ENCODE assay signal across 15 cellular contexts in genomic region chr7:2012044-2012900, GRCh38.
DNase-seq lines count a peak whose midpoint lies in the region; ATAC-seq and TF ChIP-seq lines count a peak whose summit lies in the region.
"Had no signal": no experiment of that assay in that cellular context is flagged by ENCODE, and none has a peak within 500 bp of the region (broad histone marks: within the 10 kb centered on the region; RNA-seq: fewer than 3 reads in every experiment).

No MANE protein-coding gene starts in this region.

- H3K4me1 ChIP-seq in left lung (no peaks in the 10 kb centered on the region), spleen (peaks cover 0 to 22% (median 9%) of the 10 kb centered on the region in 6 donors)

- H3K9me3 ChIP-seq in left lung, result no peaks in the 10 kb centered on the region
- no peaks in the 10 kb centered on the region for H3K9me3 ChIP-seq in spleen

- no peak overlapping the region for H3K27ac ChIP-seq in left lung
- no peak overlapping the region for H3K27ac ChIP-seq in spleen
- H3K27ac ChIP-seq: 22Rv1 had no signal

- H3K27ac Mint-ChIP-seq in WTC11 (peak overlapping the region; percentile 84), immature natural killer cell (no peak overlapping the region), type B pancreatic cell (no peak overlapping the region)
- H3K27ac Mint-ChIP-seq: activated CD8-positive, alpha-beta memory T cell treated with anti-CD3 and anti-CD28 coated beads, Interleukin-2, amount 10 ng/mL, durations not matched to agents 7 days and 5 days had no signal

- DNase-seq in DMS 273 (lab: John Stamatoyannopoulos, UW; ENCODE audit: unreplicated experiment), result peak; percentile 78
- DNase-seq in DMS 273 treated with DMSO at 0.1 percent for 48 hours (lab: John Stamatoyannopoulos, UW), result no peak
- no peak for DNase-seq in WTC11 (ENCODE audit: low spot score)
- peak; percentile 16 to 77 for DNase-seq in left lung
- peak; percentile 66 for DNase-seq in spleen
- no peak for DNase-seq in immature natural killer cell
- DNase-seq in type B pancreatic cell (ENCODE audit: extremely low spot score, unreplicated experiment), result no peak
- DNase-seq: activated CD8-positive, alpha-beta memory T cell treated with anti-CD3 and anti-CD28 coated beads, Interleukin-2, amount 10 ng/mL, durations not matched to agents 7 days and 5 days; activated gamma-delta T cell treated with Interleukin-2 at 50 U/mL for 16 hours; NCI-H774; PC-3; stimulated activated CD4-positive, alpha-beta T cell treated with anti-CD3 and anti-CD28 coated beads, Interleukin-2, amount 100 ng/mL, for 48 hours; T-helper 9 cell had no signal

- H3K4me3 ChIP-seq in left lung (no peak overlapping the region), spleen (no peak overlapping the region)

- intact Hi-C loops in left lung (cut with DNase I), result no loop called here
- intact Hi-C loops in spleen (cut with DNase I; ENCODE audit: low total_unique reads), result no loop called here

- H3K4me3 Mint-ChIP-seq in WTC11 (no peak overlapping the region), immature natural killer cell (no peak overlapping the region), type B pancreatic cell (no peak overlapping the region)
- H3K4me3 Mint-ChIP-seq: activated CD8-positive, alpha-beta memory T cell treated with anti-CD3 and anti-CD28 coated beads, Interleukin-2, amount 10 ng/mL, durations not matched to agents 7 days and 5 days had no signal

- TF ChIP-seq POLR2A in spleen (IDR thresholded peaks at IDR 0.05), result no peak

- POLR2A ChIA-PET in WTC11 (lab: Charles Lee), result no interaction called here

- no peaks in the 10 kb centered on the region for H3K4me1 Mint-ChIP-seq in WTC11
- peaks cover 6 to 11% of the 10 kb centered on the region in 2 donors for H3K4me1 Mint-ChIP-seq in immature natural killer cell
- H3K4me1 Mint-ChIP-seq in type B pancreatic cell (ENCODE audit: unreplicated experiment), result peaks cover 20% of the 10 kb centered on the region
- H3K4me1 Mint-ChIP-seq: activated CD8-positive, alpha-beta memory T cell treated with anti-CD3 and anti-CD28 coated beads, Interleukin-2, amount 10 ng/mL, durations not matched to agents 7 days and 5 days had no signal

- CTCF ChIA-PET in WTC11 (lab: Charles Lee), result interaction anchor here (0.5 kb wide), 1 partner anchor 348 kb away, joined by 3 read pairs; no protein-coding TSS in a partner anchor

- no peak for TF ChIP-seq CTCF in WTC11 (IDR thresholded peaks at IDR 0.05)
- no peak for TF ChIP-seq CTCF in left lung (IDR thresholded peaks at IDR 0.05)
- TF ChIP-seq CTCF in spleen (IDR thresholded peaks at IDR 0.05 in 8 of 11, conservative IDR thresholded peaks at IDR 0.05 in 3 of 11), result no peak
- no peak for TF ChIP-seq CTCF in type B pancreatic cell (conservative IDR thresholded peaks at IDR 0.05)

- ATAC-seq in WTC11 (no peak), left lung (no peak), HG02588 (IDR thresholded peaks at IDR 0.05; ENCODE audit: unreplicated experiment) (no peak)
- ATAC-seq: activated CD8-positive, alpha-beta memory T cell treated with anti-CD3 and anti-CD28 coated beads, Interleukin-2, amount 10 ng/mL, durations not matched to agents 7 days and 5 days; PC-3 had no signal

- H3K36me3 ChIP-seq in left lung (peaks cover 0 to 20% of the 10 kb centered on the region in 2 donors), spleen (peaks cover 0 to 56% (median 12%) of the 10 kb centered on the region in 6 donors)

- no peaks in the 10 kb centered on the region for H3K9me3 Mint-ChIP-seq in WTC11
- no peaks in the 10 kb centered on the region for H3K9me3 Mint-ChIP-seq in immature natural killer cell
- no peaks in the 10 kb centered on the region for H3K9me3 Mint-ChIP-seq in type B pancreatic cell

- no peaks in the 10 kb centered on the region for H3K27me3 ChIP-seq in left lung
- no peaks in the 10 kb centered on the region for H3K27me3 ChIP-seq in spleen (replicated peaks in 1 of 7)

- H3K36me3 Mint-ChIP-seq in WTC11 (no peaks in the 10 kb centered on the region), immature natural killer cell (peaks cover 6 to 17% (median 12%) of the 10 kb centered on the region in 3 donors), type B pancreatic cell (no peaks in the 10 kb centered on the region)
- H3K36me3 Mint-ChIP-seq: activated CD8-positive, alpha-beta memory T cell treated with anti-CD3 and anti-CD28 coated beads, Interleukin-2, amount 10 ng/mL, durations not matched to agents 7 days and 5 days had no signal

- no peaks in the 10 kb centered on the region for H3K27me3 Mint-ChIP-seq in WTC11 (ENCODE audit: low read depth)
- peaks cover 0 to 3% (median 2%) of the 10 kb centered on the region in 3 donors for H3K27me3 Mint-ChIP-seq in immature natural killer cell (ENCODE audit: low read depth in 3 of 3)
- H3K27me3 Mint-ChIP-seq in type B pancreatic cell, result no peaks in the 10 kb centered on the region
- H3K27me3 Mint-ChIP-seq: activated CD8-positive, alpha-beta memory T cell treated with anti-CD3 and anti-CD28 coated beads, Interleukin-2, amount 10 ng/mL, durations not matched to agents 7 days and 5 days had no signal

- 94 to 96% (median 95%) methylated on average over 23 to 28 of the region's 28 CpGs for WGBS in spleen, 5 donors

TF ChIP-seq in WTC11, 78 proteins besides CTCF, POLR2A, EP300 and RAD21 (continues in another document):
- TF ChIP-seq RELA (CRISPR knock-in tag; IDR thresholded peaks at IDR 0.05; ENCODE audit: borderline replicate concordance), result no peak
- TF ChIP-seq ZSCAN18 (CRISPR knock-in tag; IDR thresholded peaks at IDR 0.05), result no peak
- no peak for TF ChIP-seq JUN (CRISPR knock-in tag; IDR thresholded peaks at IDR 0.05)
- TF ChIP-seq TEAD4 (CRISPR knock-in tag; IDR thresholded peaks at IDR 0.05), result no peak
- TF ChIP-seq PRDM15 (CRISPR knock-in tag; IDR thresholded peaks at IDR 0.05), result no peak
- no peak for TF ChIP-seq ZNF396 (CRISPR knock-in tag; IDR thresholded peaks at IDR 0.05; ENCODE audit: borderline replicate concordance)
- TF ChIP-seq ZNF423 (CRISPR knock-in tag; IDR thresholded peaks at IDR 0.05), result no peak
- TF ChIP-seq GTF2I (CRISPR knock-in tag; conservative IDR thresholded peaks at IDR 0.05), result no peak

Comparison
In these comparisons a context has a peak if more than half of its experiments do, and no peak if none do; other contexts are left out.
1. DNase-seq: peak in DMS 273 (single experiment), left lung (2 of 2) and spleen (single experiment); none in DMS 273 treated with DMSO at 0.1 percent for 48 hours (single experiment), WTC11 (single experiment), immature natural killer cell (0 of 3) and type B pancreatic cell (single experiment).